ENCODE assay signal across 10 cellular contexts in genomic region chr2:190763901-190764514, GRCh38.
A peak's percentile ranks its signal among the peaks of the same experiment; 100 is the strongest.
DNase-seq lines count a peak whose midpoint lies in the region; ATAC-seq and TF ChIP-seq lines count a peak whose summit lies in the region.
"Had no signal": no experiment of that assay in that cellular context is flagged by ENCODE, and none has a peak within 500 bp of the region (broad histone marks: within the 10 kb centered on the region; RNA-seq: fewer than 3 reads in every experiment).

No MANE protein-coding gene starts in this region.

- no peak overlapping the region for H3K4me3 ChIP-seq in HEK293 (ENCODE audit: low read depth, low read length)

- ATAC-seq in GM18520 (IDR thresholded peaks at IDR 0.05; ENCODE audit: unreplicated experiment) (peak; percentile 58), GM21526 (IDR thresholded peaks at IDR 0.05; ENCODE audit: low FRiP score, unreplicated experiment) (no peak)
- peak; percentile 70 to 81 for ATAC-seq in activated T-cell treated with anti-CD3 and anti-CD28 coated beads, Interleukin-2, amount 50 U/mL, for 4 hours
- ATAC-seq: left ventricle myocardium superior had no signal

- peak overlapping the region; percentile 22 for H3K4me3 Mint-ChIP-seq in activated T-cell treated with anti-CD3 and anti-CD28 coated beads, Interleukin-2, amount 50 U/mL, for 4 hours
- H3K4me3 Mint-ChIP-seq: activated naive CD8-positive, alpha-beta T cell treated with anti-CD3 and anti-CD28 coated beads, Interleukin-2, amount 10 ng/mL, durations not matched to agents 7 days and 5 days had no signal

- H3K36me3 ChIP-seq in HEK293 (ENCODE audit: control insufficient read depth in 2 of 2, insufficient read depth in 1 of 2, low read length in 2 of 2), result no peaks in the 10 kb centered on the region

- no peaks in the 10 kb centered on the region; the same call in 1 of the 2 replicates for H3K4me1 ChIP-seq in HEK293 (ENCODE audit: control insufficient read depth, insufficient read depth, low read length)

- TF ChIP-seq CTCF in HEK293 (tag by site-specific recombination; IDR thresholded peaks at IDR 0.05), result no peak

- peaks cover 1% of the 10 kb centered on the region for H3K27me3 Mint-ChIP-seq in activated T-cell treated with anti-CD3 and anti-CD28 coated beads, Interleukin-2, amount 50 U/mL, for 4 hours (ENCODE audit: low read depth)

- H3K36me3 Mint-ChIP-seq in activated T-cell treated with anti-CD3 and anti-CD28 coated beads, Interleukin-2, amount 50 U/mL, for 4 hours (ENCODE audit: insufficient read depth), result no peaks in the 10 kb centered on the region
- H3K36me3 Mint-ChIP-seq: activated naive CD8-positive, alpha-beta T cell treated with anti-CD3 and anti-CD28 coated beads, Interleukin-2, amount 10 ng/mL, durations not matched to agents 7 days and 5 days had no signal

- H3K27ac ChIP-seq in HEK293 (ENCODE audit: extremely low read depth, low read depth, low read length), result no peak overlapping the region

- POLR2A ChIA-PET in HEK293 (lab: Yijun Ruan, JAX), result no interaction called here

- no peaks in the 10 kb centered on the region for H3K9me3 ChIP-seq in HEK293 (ENCODE audit: control insufficient read depth, insufficient read depth, low read depth, low read length)

- peak; percentile 50 for DNase-seq in activated T-cell treated with anti-CD3 and anti-CD28 coated beads, Interleukin-2, amount 50 U/mL, for 4 hours
- DNase-seq in putamen (ENCODE audit: low spot score), result peak; percentile 68
- no peak for DNase-seq in NCI-H2081 treated with DMSO at 0.1 percent for 48 hours (lab: John Stamatoyannopoulos, UW)
- DNase-seq in HPDE6-E6E7 (ENCODE audit: extremely low spot score), result no peak
- no peak for DNase-seq in NCI-H2171 (lab: John Stamatoyannopoulos, UW)
- DNase-seq: activated naive CD8-positive, alpha-beta T cell treated with anti-CD3 and anti-CD28 coated beads, Interleukin-2, amount 10 ng/mL, durations not matched to agents 7 days and 5 days; left ventricle myocardium superior had no signal

- CTCF ChIA-PET in HEK293 (lab: Yijun Ruan, JAX), result interaction anchor here (1.8 kb wide), 1 partner anchor 17 kb away, joined by 8 read pairs; no protein-coding TSS in a partner anchor

- H3K4me1 Mint-ChIP-seq in activated T-cell treated with anti-CD3 and anti-CD28 coated beads, Interleukin-2, amount 50 U/mL, for 4 hours (ENCODE audit: low read depth), result peaks cover 47% of the 10 kb centered on the region

- H3K9me3 Mint-ChIP-seq in activated T-cell treated with anti-CD3 and anti-CD28 coated beads, Interleukin-2, amount 50 U/mL, for 4 hours, result no peaks in the 10 kb centered on the region
- H3K9me3 Mint-ChIP-seq: activated naive CD8-positive, alpha-beta T cell treated with anti-CD3 and anti-CD28 coated beads, Interleukin-2, amount 10 ng/mL, durations not matched to agents 7 days and 5 days had no signal

TF ChIP-seq in HEK293, 187 proteins besides CTCF, POLR2A, EP300 and RAD21:
- peak; percentile 91 for TF ChIP-seq ZFHX2 (tag by site-specific recombination; conservative IDR thresholded peaks at IDR 0.05)
- no peak for TF ChIP-seq ZIC2 (tag by site-specific recombination; IDR thresholded peaks at IDR 0.05)
- peak; percentile 83 for TF ChIP-seq EGR2 (tag by site-specific recombination; IDR thresholded peaks at IDR 0.05; ENCODE audit: low read depth)
- peak; percentile 36; the same call in 1 of the 2 replicates for TF ChIP-seq ZBTB17 (tag by site-specific recombination; IDR thresholded peaks at IDR 0.05)

Comparison
In these comparisons a context has a peak if more than half of its experiments do, and no peak if none do; other contexts are left out.
1. DNase-seq: peak in activated T-cell treated with anti-CD3 and anti-CD28 coated beads, Interleukin-2, amount 50 U/mL, for 4 hours (single experiment) and putamen (single experiment); none in NCI-H2081 treated with DMSO at 0.1 percent for 48 hours (single experiment), HPDE6-E6E7 (single experiment) and NCI-H2171 (single experiment).